ENCODE assay signal across 1 cellular context in the genomic region with DNA sequence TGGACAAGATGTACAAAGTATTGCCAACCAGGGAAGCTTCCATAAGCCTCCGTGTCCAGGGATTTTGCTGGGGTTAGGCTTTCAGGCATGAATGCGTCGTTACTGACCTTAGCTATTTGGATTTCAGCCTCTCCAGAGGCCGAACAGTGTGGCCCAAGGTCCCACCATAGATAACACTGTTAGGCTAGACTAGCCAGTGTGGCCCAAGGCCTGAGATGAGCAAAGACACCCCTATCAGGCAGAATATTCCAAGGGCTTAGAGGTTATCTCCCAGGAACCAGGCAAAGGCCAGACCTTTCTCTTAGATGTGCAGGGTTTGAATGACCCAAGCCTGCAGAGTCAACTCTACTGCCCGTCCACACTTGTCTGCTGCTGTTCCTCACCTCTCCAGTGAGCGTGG.
TF ChIP-seq lines count a peak whose summit lies in the region.

No MANE protein-coding gene starts in this region.

TF ChIP-seq in HepG2, 621 proteins besides CTCF, POLR2A, EP300 and RAD21:
- TF ChIP-seq, protein P1, sequence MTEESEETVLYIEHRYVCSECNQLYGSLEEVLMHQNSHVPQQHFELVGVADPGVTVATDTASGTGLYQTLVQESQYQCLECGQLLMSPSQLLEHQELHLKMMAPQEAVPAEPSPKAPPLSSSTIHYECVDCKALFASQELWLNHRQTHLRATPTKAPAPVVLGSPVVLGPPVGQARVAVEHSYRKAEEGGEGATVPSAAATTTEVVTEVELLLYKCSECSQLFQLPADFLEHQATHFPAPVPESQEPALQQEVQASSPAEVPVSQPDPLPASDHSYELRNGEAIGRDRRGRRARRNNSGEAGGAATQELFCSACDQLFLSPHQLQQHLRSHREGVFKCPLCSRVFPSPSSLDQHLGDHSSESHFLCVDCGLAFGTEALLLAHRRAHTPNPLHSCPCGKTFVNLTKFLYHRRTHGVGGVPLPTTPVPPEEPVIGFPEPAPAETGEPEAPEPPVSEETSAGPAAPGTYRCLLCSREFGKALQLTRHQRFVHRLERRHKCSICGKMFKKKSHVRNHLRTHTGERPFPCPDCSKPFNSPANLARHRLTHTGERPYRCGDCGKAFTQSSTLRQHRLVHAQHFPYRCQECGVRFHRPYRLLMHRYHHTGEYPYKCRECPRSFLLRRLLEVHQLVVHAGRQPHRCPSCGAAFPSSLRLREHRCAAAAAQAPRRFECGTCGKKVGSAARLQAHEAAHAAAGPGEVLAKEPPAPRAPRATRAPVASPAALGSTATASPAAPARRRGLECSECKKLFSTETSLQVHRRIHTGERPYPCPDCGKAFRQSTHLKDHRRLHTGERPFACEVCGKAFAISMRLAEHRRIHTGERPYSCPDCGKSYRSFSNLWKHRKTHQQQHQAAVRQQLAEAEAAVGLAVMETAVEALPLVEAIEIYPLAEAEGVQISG (CRISPR knock-in tag; IDR thresholded peaks at IDR 0.05), result 0 out of 2 replicates have a peak, but pooled peaks have one; percentile 41
- TF ChIP-seq, protein P2, sequence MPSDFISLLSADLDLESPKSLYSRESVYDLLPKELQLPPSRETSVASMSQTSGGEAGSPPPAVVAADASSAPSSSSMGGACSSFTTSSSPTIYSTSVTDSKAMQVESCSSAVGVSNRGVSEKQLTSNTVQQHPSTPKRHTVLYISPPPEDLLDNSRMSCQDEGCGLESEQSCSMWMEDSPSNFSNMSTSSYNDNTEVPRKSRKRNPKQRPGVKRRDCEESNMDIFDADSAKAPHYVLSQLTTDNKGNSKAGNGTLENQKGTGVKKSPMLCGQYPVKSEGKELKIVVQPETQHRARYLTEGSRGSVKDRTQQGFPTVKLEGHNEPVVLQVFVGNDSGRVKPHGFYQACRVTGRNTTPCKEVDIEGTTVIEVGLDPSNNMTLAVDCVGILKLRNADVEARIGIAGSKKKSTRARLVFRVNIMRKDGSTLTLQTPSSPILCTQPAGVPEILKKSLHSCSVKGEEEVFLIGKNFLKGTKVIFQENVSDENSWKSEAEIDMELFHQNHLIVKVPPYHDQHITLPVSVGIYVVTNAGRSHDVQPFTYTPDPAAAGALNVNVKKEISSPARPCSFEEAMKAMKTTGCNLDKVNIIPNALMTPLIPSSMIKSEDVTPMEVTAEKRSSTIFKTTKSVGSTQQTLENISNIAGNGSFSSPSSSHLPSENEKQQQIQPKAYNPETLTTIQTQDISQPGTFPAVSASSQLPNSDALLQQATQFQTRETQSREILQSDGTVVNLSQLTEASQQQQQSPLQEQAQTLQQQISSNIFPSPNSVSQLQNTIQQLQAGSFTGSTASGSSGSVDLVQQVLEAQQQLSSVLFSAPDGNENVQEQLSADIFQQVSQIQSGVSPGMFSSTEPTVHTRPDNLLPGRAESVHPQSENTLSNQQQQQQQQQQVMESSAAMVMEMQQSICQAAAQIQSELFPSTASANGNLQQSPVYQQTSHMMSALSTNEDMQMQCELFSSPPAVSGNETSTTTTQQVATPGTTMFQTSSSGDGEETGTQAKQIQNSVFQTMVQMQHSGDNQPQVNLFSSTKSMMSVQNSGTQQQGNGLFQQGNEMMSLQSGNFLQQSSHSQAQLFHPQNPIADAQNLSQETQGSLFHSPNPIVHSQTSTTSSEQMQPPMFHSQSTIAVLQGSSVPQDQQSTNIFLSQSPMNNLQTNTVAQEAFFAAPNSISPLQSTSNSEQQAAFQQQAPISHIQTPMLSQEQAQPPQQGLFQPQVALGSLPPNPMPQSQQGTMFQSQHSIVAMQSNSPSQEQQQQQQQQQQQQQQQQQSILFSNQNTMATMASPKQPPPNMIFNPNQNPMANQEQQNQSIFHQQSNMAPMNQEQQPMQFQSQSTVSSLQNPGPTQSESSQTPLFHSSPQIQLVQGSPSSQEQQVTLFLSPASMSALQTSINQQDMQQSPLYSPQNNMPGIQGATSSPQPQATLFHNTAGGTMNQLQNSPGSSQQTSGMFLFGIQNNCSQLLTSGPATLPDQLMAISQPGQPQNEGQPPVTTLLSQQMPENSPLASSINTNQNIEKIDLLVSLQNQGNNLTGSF (CRISPR knock-in tag; IDR thresholded peaks at IDR 0.05), result no peak
TF ChIP-seq in HepG2: peak in this region for 1.
